12 cellular contexts compared by ENCODE assay signal in genomic region chr6:142478117-142478516, GRCh38.
A peak's percentile ranks its signal among the peaks of the same experiment; 100 is the strongest.
DNase-seq lines count a peak whose midpoint lies in the region; ATAC-seq, FAIRE-seq and TF ChIP-seq lines count a peak whose summit lies in the region.
"Had no signal": no experiment of that assay in that cellular context is flagged by ENCODE, and none has a peak within 500 bp of the region (broad histone marks: within the 10 kb centered on the region; RNA-seq: fewer than 3 reads in every experiment).

No MANE protein-coding gene starts in this region.

- POLR2A ChIA-PET in A549 (lab: Yijun Ruan, JAX) (no interaction called here), H1 (lab: Charles Lee; ENCODE audit: partially characterized antibody) (no interaction called here)

- no peak overlapping the region for H3K14ac ChIP-seq in H1 (ENCODE audit: insufficient read length)

- TF ChIP-seq EP300 in A549 (IDR thresholded peaks at IDR 0.05) (no peak), H1 (IDR thresholded peaks at IDR 0.05; ENCODE audit: borderline replicate concordance in 1 of 2, low read depth in 2 of 2, low read length in 2 of 2) (no peak)

- H3K4ac ChIP-seq in H1 (replicated peaks; ENCODE audit: insufficient read length, low read depth, low read length), result no peak overlapping the region

- H2BK20ac ChIP-seq in H1 (ENCODE audit: low read length), result no peak overlapping the region

- H2AK5ac ChIP-seq in H1 (ENCODE audit: low read depth, low read length), result no peak overlapping the region

- intact Hi-C loops in left cardiac atrium (cut with DNase I), result loop anchor here in 1 of 2 donors (5.0 kb wide), 1 partner anchor 949 kb away; no protein-coding TSS in a partner anchor

- no peak overlapping the region for H3K18ac ChIP-seq in H1 (ENCODE audit: extremely low read depth, low read length)

- no peak overlapping the region for H2BK5ac ChIP-seq in H1 (ENCODE audit: low read depth, low read length)

- H3K4me2 ChIP-seq in A549 (no peak overlapping the region), H1 (ENCODE audit: insufficient read depth in 1 of 2, low read depth in 2 of 2, low read length in 2 of 2) (no peak overlapping the region)

- H4K91ac ChIP-seq in H1 (replicated peaks; ENCODE audit: insufficient read length, low read length), result no peak overlapping the region

- no peak overlapping the region for H4K8ac ChIP-seq in H1 (ENCODE audit: extremely low read depth, insufficient read depth, low read length)

- no peak overlapping the region for H3K9ac ChIP-seq in H1 (replicated peaks in 1 of 4; ENCODE audit: extremely low read depth in 1 of 4, low read depth in 3 of 4, low read length in 3 of 4)

- H3K9me3 ChIP-seq in A549 (no peaks in the 10 kb centered on the region), H1 (ENCODE audit: insufficient read depth in 2 of 2, low read depth in 1 of 2, low read length in 1 of 2) (no peaks in the 10 kb centered on the region)
- H3K9me3 ChIP-seq: neutrophil had no signal

- no peaks in the 10 kb centered on the region for H4K20me1 ChIP-seq in H1 (replicated peaks in 1 of 2; ENCODE audit: control insufficient read depth in 1 of 2, insufficient read depth in 2 of 2, low read length in 2 of 2)

- FAIRE-seq in A549 (lab: Jason Lieb, UNC) (no peak), H1 (lab: Jason Lieb, UNC) (no peak)

- H3K4me3 ChIP-seq in A549 (no peak overlapping the region), H1 (ENCODE audit: extremely low read depth in 1 of 4, insufficient read depth in 2 of 4, low read depth in 3 of 4, low read length in 4 of 4) (no peak overlapping the region)

- no peak overlapping the region for H2BK120ac ChIP-seq in H1 (replicated peaks; ENCODE audit: low read depth, low read length)

- no peak overlapping the region for H2BK15ac ChIP-seq in H1 (ENCODE audit: low read length)

- H2BK12ac ChIP-seq in H1 (ENCODE audit: low read depth, low read length), result no peak overlapping the region

- H3K56ac ChIP-seq in H1 (replicated peaks; ENCODE audit: insufficient read length, low read depth, low read length), result no peak overlapping the region

- H3K79me2 ChIP-seq in H1 (ENCODE audit: control insufficient read depth in 1 of 2, insufficient read depth in 2 of 2, low read length in 2 of 2), result no peaks in the 10 kb centered on the region

- CTCF ChIA-PET in A549 (lab: Yijun Ruan, JAX) (no interaction called here), H1 (lab: Charles Lee; ENCODE audit: partially characterized antibody) (interaction anchor here (0.8 to 1.5 kb wide), 7 partner anchors 11 to 860 kb away, joined by 3 to 7 read pairs (median 3); no protein-coding TSS in a partner anchor)

- H2AFZ ChIP-seq in H1 (ENCODE audit: low read length), result peak overlapping the region; percentile 74; the same call in 1 of the 2 replicates

- TF ChIP-seq RAD21 in A549 (conservative IDR thresholded peaks at IDR 0.05 in 1 of 2, IDR thresholded peaks at IDR 0.05 in 1 of 2), result no peak
- TF ChIP-seq RAD21 in H1 (IDR thresholded peaks at IDR 0.05 in 1 of 2, conservative IDR thresholded peaks at IDR 0.05 in 1 of 2; ENCODE audit: low read depth in 2 of 2, low read length in 2 of 2), result no peak

- no peaks in the 10 kb centered on the region for H3K79me1 ChIP-seq in H1 (ENCODE audit: low read depth, low read length)

- ATAC-seq in A549, result peak in 1 of 2 experiments; percentile 67; a peak in 2 of 6 replicates
- peak; percentile 49 for ATAC-seq in GM19351 (IDR thresholded peaks at IDR 0.05; ENCODE audit: unreplicated experiment)
- ATAC-seq in left cardiac atrium, result no peak
- ATAC-seq in GM21526 (IDR thresholded peaks at IDR 0.05; ENCODE audit: low FRiP score, unreplicated experiment), result no peak

- H3K27ac ChIP-seq in A549, result 0 out of 6 replicates have a peak overlapping the region, but pooled peaks of 1 of the 2 experiments have one; percentile 60
- no peak overlapping the region for H3K27ac ChIP-seq in H1 (ENCODE audit: low read depth, low read length)
- H3K27ac ChIP-seq: neutrophil had no signal

- no peak for TF ChIP-seq CTCF in A549 (IDR thresholded peaks at IDR 0.05)
- peak in 1 of 3 experiments; percentile 12; a peak in 1 of 4 replicates for TF ChIP-seq CTCF in H1 (IDR thresholded peaks at IDR 0.05; ENCODE audit: control extremely low read depth in 1 of 3, insufficient read depth in 1 of 3, low read depth in 1 of 3, low read length in 3 of 3)

- TF ChIP-seq POLR2A in A549 (IDR thresholded peaks at IDR 0.05; ENCODE audit: low read length), result no peak
- TF ChIP-seq POLR2A in H1 (IDR thresholded peaks at IDR 0.05; ENCODE audit: control extremely low read depth in 1 of 2, low read depth in 2 of 2, low read length in 2 of 2), result no peak

- H3K23me2 ChIP-seq in H1 (ENCODE audit: low read depth, low read length), result no peaks in the 10 kb centered on the region

- WGBS in A549 (ENCODE audit: missing lambda C conversion rate), result 88% methylated on average over 2 of the region's 2 CpGs
- 76% methylated on average over 2 of the region's 2 CpGs; no CpG with 5 or more reads in 1 of the 2 experiments for WGBS in H1 (ENCODE audit: extremely low coverage in 1 of 2, insufficient coverage in 1 of 2, insufficient read length in 1 of 2, insufficient replicate concordance in 2 of 2, low coverage in 1 of 2, low lambda C conversion rate in 2 of 2, missing lambda C conversion rate in 1 of 2), 2 experiments

- H3K36me3 ChIP-seq in H1 (ENCODE audit: control insufficient read depth in 2 of 4, insufficient read depth in 4 of 4, low read length in 3 of 4), result no peaks in the 10 kb centered on the region
- H3K36me3 ChIP-seq: neutrophil had no signal

- no peaks in the 10 kb centered on the region for H3K27me3 ChIP-seq in H1 (replicated peaks in 1 of 4; ENCODE audit: control insufficient read depth in 3 of 4, extremely low read depth in 1 of 4, insufficient read depth in 3 of 4, low read length in 3 of 4)
- H3K27me3 ChIP-seq: neutrophil had no signal

- H4K5ac ChIP-seq in H1 (ENCODE audit: insufficient read length, low read depth, low read length), result no peak overlapping the region

- DNase-seq in A549 (ENCODE audit: low read depth in 1 of 2, low spot score in 1 of 2) (peak in 1 of 2 experiments; percentile 58), NCI-H226 (peak; percentile 24), H1 (ENCODE audit: low read depth in 1 of 2, low spot score in 2 of 2) (no peak), NCI-H2081 (lab: John Stamatoyannopoulos, UW) (no peak), left cardiac atrium (no peak), NCI-H1436 treated with DMSO at 0.1 percent for 48 hours (lab: John Stamatoyannopoulos, UW) (no peak)
- DNase-seq: effector memory CD4-positive, alpha-beta T cell; GF-D8; substantia nigra had no signal

- H3K4me1 ChIP-seq in A549 (no peaks in the 10 kb centered on the region), H1 (replicated peaks in 1 of 4; ENCODE audit: control insufficient read depth in 3 of 4, insufficient read depth in 4 of 4, low read length in 3 of 4) (peaks cover 0 to 4% (median 0%) of the 10 kb centered on the region in 4 experiments; a peak in 1 of 7 replicates)

- no peak overlapping the region for H3K23ac ChIP-seq in H1 (ENCODE audit: insufficient read length)

TF ChIP-seq in A549, 52 proteins besides CTCF, POLR2A, EP300 and RAD21:
- peak; percentile 89 for TF ChIP-seq MAFK (IDR thresholded peaks at IDR 0.05; ENCODE audit: partially characterized antibody)
- TF ChIP-seq, protein P1, sequence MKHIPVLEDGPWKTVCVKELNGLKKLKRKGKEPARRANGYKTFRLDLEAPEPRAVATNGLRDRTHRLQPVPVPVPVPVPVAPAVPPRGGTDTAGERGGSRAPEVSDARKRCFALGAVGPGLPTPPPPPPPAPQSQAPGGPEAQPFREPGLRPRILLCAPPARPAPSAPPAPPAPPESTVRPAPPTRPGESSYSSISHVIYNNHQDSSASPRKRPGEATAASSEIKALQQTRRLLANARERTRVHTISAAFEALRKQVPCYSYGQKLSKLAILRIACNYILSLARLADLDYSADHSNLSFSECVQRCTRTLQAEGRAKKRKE (CRISPR knock-in tag; IDR thresholded peaks at IDR 0.05; ENCODE audit: low read depth), result no peak
- TF ChIP-seq PBX3 (IDR thresholded peaks at IDR 0.05), result no peak
- 0 out of 2 replicates have a peak, but pooled peaks have one; percentile 27 for TF ChIP-seq NFE2L2 (conservative IDR thresholded peaks at IDR 0.05; ENCODE audit: low read length)
TF ChIP-seq in A549: peak in this region for 2.

TF ChIP-seq in H1, 55 proteins besides CTCF, POLR2A, EP300 and RAD21:
- TF ChIP-seq MAFK (IDR thresholded peaks at IDR 0.05; ENCODE audit: low read depth, low read length), result peak; percentile 91
- peak; percentile 89 for TF ChIP-seq BACH1 (IDR thresholded peaks at IDR 0.05; ENCODE audit: low read length)
- no peak for TF ChIP-seq TEAD4 (IDR thresholded peaks at IDR 0.05; ENCODE audit: low read depth, low read length)
- TF ChIP-seq SUZ12 (IDR thresholded peaks at IDR 0.05; ENCODE audit: low read length), result no peak
- no peak for TF ChIP-seq POU5F1 (IDR thresholded peaks at IDR 0.05; ENCODE audit: low read depth, low read length)
- no peak for TF ChIP-seq RBBP5 (IDR thresholded peaks at IDR 0.05; ENCODE audit: borderline replicate concordance, low read depth, low read length)

Comparison
In these comparisons a context has a peak if more than half of its experiments do, and no peak if none do; other contexts are left out.
1. Of the 18 proteins assayed by ChIP-seq in both H1 and A549: peak only in H1: none; only in A549: none; in both: MAFK; in neither: 16; mixed calls (peak in some experiments, not most) for 1.